Comparison of ENCODE assay signal across 9 cellular contexts in the genomic region with DNA sequence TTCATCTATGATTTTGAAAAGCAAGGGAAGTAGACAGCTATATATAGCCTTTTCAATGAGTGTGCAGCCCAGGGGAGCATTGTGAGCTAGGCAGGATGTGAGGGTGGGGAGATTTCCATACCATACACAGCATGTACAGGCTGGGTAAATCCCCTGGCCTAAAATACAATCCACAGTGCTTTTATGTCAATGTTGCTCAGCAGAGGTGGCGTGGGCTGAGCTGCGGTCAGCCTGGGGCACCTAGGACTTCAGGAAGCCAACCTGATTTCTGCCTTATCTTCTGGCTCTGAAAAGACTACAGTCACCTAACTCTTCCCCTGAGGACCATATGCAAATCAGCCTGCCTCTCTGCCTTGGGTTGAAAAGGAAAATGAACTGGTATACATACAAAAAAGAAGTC. TPM values are rescaled to one million over a fixed set of nuclear protein-coding genes. Genes with fewer than 3 reads are reported as not detected.
DNase-seq lines count a peak whose midpoint lies in the region; ATAC-seq and TF ChIP-seq lines count a peak whose summit lies in the region.
"Had no signal": no experiment of that assay in that cellular context is flagged by ENCODE, and none has a peak within 500 bp of the region (broad histone marks: within the 10 kb centered on the region; RNA-seq: fewer than 3 reads in every experiment).

No MANE protein-coding gene starts in this region.

- H3K27me3 Mint-ChIP-seq in activated naive CD8-positive, alpha-beta T cell treated with anti-CD3 and anti-CD28 coated beads for 36 hours, result no peaks in the 10 kb centered on the region
- peaks cover 2 to 10% (median 4%) of the 10 kb centered on the region in 3 donors for H3K27me3 Mint-ChIP-seq in CD14-positive monocyte (ENCODE audit: low read depth in 3 of 3)

- H3K27ac ChIP-seq in lower lobe of right lung, result no peak overlapping the region

- intact Hi-C loops in CD14-positive monocyte (cut with micrococcal nuclease), result no loop called here
- intact Hi-C loops in lower lobe of right lung (cut with DNase I), result no loop called here

- H3K27ac Mint-ChIP-seq in activated naive CD8-positive, alpha-beta T cell treated with anti-CD3 and anti-CD28 coated beads for 36 hours, result peak overlapping the region; percentile 94
- no peak overlapping the region for H3K27ac Mint-ChIP-seq in CD14-positive monocyte

- no peaks in the 10 kb centered on the region for H3K4me1 ChIP-seq in lower lobe of right lung

- H3K4me1 Mint-ChIP-seq in activated naive CD8-positive, alpha-beta T cell treated with anti-CD3 and anti-CD28 coated beads for 36 hours, result peaks cover 82% of the 10 kb centered on the region
- H3K4me1 Mint-ChIP-seq in CD14-positive monocyte, result no peaks in the 10 kb centered on the region

- ATAC-seq in GM21825 (IDR thresholded peaks at IDR 0.05; ENCODE audit: unreplicated experiment) (peak; percentile 99), lower lobe of right lung (no peak)

- DNase-seq in Daoy (ENCODE audit: low read depth) (peak; percentile 68), RPMI8226 (peak; percentile 40), SHP77 (lab: John Stamatoyannopoulos, UW) (no peak), CD14-positive monocyte (ENCODE audit: low spot score) (no peak), lower lobe of right lung (no peak)
- peak; percentile 92 for DNase-seq in activated naive CD8-positive, alpha-beta T cell treated with anti-CD3 and anti-CD28 coated beads for 36 hours
- peak; percentile 75 to 89 for DNase-seq in stimulated activated CD8-positive, alpha-beta memory T cell treated with anti-CD3 and anti-CD28 coated beads, Interleukin-7, amount 100 ng/mL, for 48 hours (ENCODE audit: extremely low read depth in 1 of 2, low read depth in 1 of 2)

- H3K4me3 Mint-ChIP-seq in activated naive CD8-positive, alpha-beta T cell treated with anti-CD3 and anti-CD28 coated beads for 36 hours, result peak overlapping the region; percentile 55
- no peak overlapping the region for H3K4me3 Mint-ChIP-seq in CD14-positive monocyte

- TF ChIP-seq CTCF in CD14-positive monocyte (IDR thresholded peaks at IDR 0.05) (no peak), lower lobe of right lung (IDR thresholded peaks at IDR 0.05) (no peak)

- H3K27me3 ChIP-seq in lower lobe of right lung (ENCODE audit: low read depth), result peaks cover 6% of the 10 kb centered on the region

- peaks cover 21% of the 10 kb centered on the region for H3K9me3 Mint-ChIP-seq in activated naive CD8-positive, alpha-beta T cell treated with anti-CD3 and anti-CD28 coated beads for 36 hours
- peaks cover 3 to 14% (median 9%) of the 10 kb centered on the region in 7 donors for H3K9me3 Mint-ChIP-seq in CD14-positive monocyte

- no peak overlapping the region for H3K4me3 ChIP-seq in lower lobe of right lung

- peaks cover 32% of the 10 kb centered on the region for H3K36me3 Mint-ChIP-seq in activated naive CD8-positive, alpha-beta T cell treated with anti-CD3 and anti-CD28 coated beads for 36 hours
- no peaks in the 10 kb centered on the region for H3K36me3 Mint-ChIP-seq in CD14-positive monocyte

- no peaks in the 10 kb centered on the region for H3K9me3 ChIP-seq in lower lobe of right lung

- no peaks in the 10 kb centered on the region for H3K36me3 ChIP-seq in lower lobe of right lung

RNA-seq across cellular contexts. Expression of gene GARIN3, which starts 6.3 kb away (rescaled TPM):
- total RNA-seq in Daoy (2014; rRNA removed; shearing (Covaris generic)), result not detected in 2 replicates
- under 1 TPM; 0.46 to 0.47 TPM for total RNA-seq in activated naive CD8-positive, alpha-beta T cell treated with anti-CD3 and anti-CD28 coated beads for 36 hours
- polyA plus RNA-seq in CD14-positive monocyte, result not detected
- total RNA-seq in lower lobe of right lung, result not detected
- total RNA-seq: skeletal muscle tissue had no signal

RNA-seq across cellular contexts. Expression of gene ITK, which starts 8.2 kb away (rescaled TPM):
- total RNA-seq in Daoy (2014; rRNA removed; shearing (Covaris generic)), result not detected in 2 replicates
- 100 to 1,000 TPM; 200 to 204 TPM for total RNA-seq in activated naive CD8-positive, alpha-beta T cell treated with anti-CD3 and anti-CD28 coated beads for 36 hours
- under 1 TPM; 0.39 to 0.60 TPM for polyA plus RNA-seq in CD14-positive monocyte
- total RNA-seq in lower lobe of right lung, result 6.3 TPM

RNA-seq across cellular contexts. Expression of gene MED7, which starts 29.7 kb away (rescaled TPM):
- total RNA-seq in Daoy (2014; rRNA removed; shearing (Covaris generic)), result 16.1 and 22.9 TPM in 2 replicates
- 10 to 100 TPM; 14.2 to 15.4 TPM for total RNA-seq in activated naive CD8-positive, alpha-beta T cell treated with anti-CD3 and anti-CD28 coated beads for 36 hours
- polyA plus RNA-seq in CD14-positive monocyte, result 10 to 100 TPM; 11.9 to 13.0 TPM
- total RNA-seq in lower lobe of right lung, result 11.2 TPM

Comparison
In these comparisons a context has a peak if more than half of its experiments do, and no peak if none do; other contexts are left out.
1. DNase-seq: peak in Daoy (single experiment), RPMI8226 (single experiment), activated naive CD8-positive, alpha-beta T cell treated with anti-CD3 and anti-CD28 coated beads for 36 hours (single experiment) and stimulated activated CD8-positive, alpha-beta memory T cell treated with anti-CD3 and anti-CD28 coated beads, Interleukin-7, amount 100 ng/mL, for 48 hours (2 of 2); none in SHP77 (0 of 2), CD14-positive monocyte (single experiment) and lower lobe of right lung (single experiment).
2. RNA of gene ITK, which starts 8.2 kb away (total RNA-seq): 200 to 204 TPM in activated naive CD8-positive, alpha-beta T cell treated with anti-CD3 and anti-CD28 coated beads for 36 hours; 6.3 TPM in lower lobe of right lung (single experiment) and not detected in Daoy; every median in the first group is over 10 times any median in the second.